ENCODE assay signal across 18 cellular contexts in genomic region chr4:97330915-97331314, GRCh38.
"Had no signal": no experiment of that assay in that cellular context is flagged by ENCODE, and none has a peak within 500 bp of the region (broad histone marks: within the 10 kb centered on the region; RNA-seq: fewer than 3 reads in every experiment).

No MANE protein-coding gene starts in this region.

- H3K79me2 ChIP-seq: parathyroid adenoma had no signal

- H3K4me3 Mint-ChIP-seq: naive B cell; nephron; stimulated activated effector memory CD8-positive, alpha-beta T cell treated with anti-CD3 and anti-CD28 coated beads, Interleukin-12 subunit alpha, Interleukin-12 subunit beta, amount 100 ng/mL, for 72 hours had no signal

- H3K27me3 Mint-ChIP-seq: naive B cell had no signal

- H3K27ac ChIP-seq: heart left ventricle, parathyroid adenoma, prostate gland, right lobe of liver, tibial artery, upper lobe of left lung, uterus had no signal

- H3K4me3 ChIP-seq: heart left ventricle, prostate gland, right lobe of liver, tibial artery, upper lobe of left lung, uterus had no signal

- H3K4me1 ChIP-seq: heart left ventricle, parathyroid adenoma, prostate gland, right lobe of liver, tibial artery, upper lobe of left lung, uterus had no signal

- DNase-seq: effector memory CD4-positive, alpha-beta T cell; heart left ventricle; hippocampal formation; left colon; mesendoderm; naive B cell; retina; right lobe of liver; stimulated activated CD4-positive, alpha-beta T cell treated with anti-CD3 and anti-CD28 coated beads, Interleukin-4, amount 100 ng/mL, for 1 hour; stimulated activated CD8-positive, alpha-beta memory T cell treated with anti-CD3 and anti-CD28 coated beads, Interleukin-4, amount 100 ng/mL, for 48 hours; stimulated activated naive CD8-positive, alpha-beta T cell treated with anti-CD3 and anti-CD28 coated beads, Interleukin-15, Interleukin-2, amounts not matched to agents 100 U/mL and 50 U/mL, for 24 hours; tibial artery; upper lobe of left lung; uterus had no signal

- H3K9ac ChIP-seq: parathyroid adenoma had no signal

- H3K9me3 ChIP-seq: prostate gland, right lobe of liver, uterus had no signal

- H2AFZ ChIP-seq: parathyroid adenoma had no signal

- H3K27me3 ChIP-seq: heart left ventricle, right lobe of liver, tibial artery, upper lobe of left lung, uterus had no signal

- H3K36me3 ChIP-seq: heart left ventricle, prostate gland, right lobe of liver, tibial artery, upper lobe of left lung, uterus had no signal

- H3K36me3 Mint-ChIP-seq: naive B cell; stimulated activated effector memory CD8-positive, alpha-beta T cell treated with anti-CD3 and anti-CD28 coated beads, Interleukin-12 subunit alpha, Interleukin-12 subunit beta, amount 100 ng/mL, for 72 hours had no signal

- H3K4me1 Mint-ChIP-seq: naive B cell; nephron; stimulated activated effector memory CD8-positive, alpha-beta T cell treated with anti-CD3 and anti-CD28 coated beads, Interleukin-12 subunit alpha, Interleukin-12 subunit beta, amount 100 ng/mL, for 72 hours had no signal

- H3K27ac Mint-ChIP-seq: naive B cell; nephron; stimulated activated effector memory CD8-positive, alpha-beta T cell treated with anti-CD3 and anti-CD28 coated beads, Interleukin-12 subunit alpha, Interleukin-12 subunit beta, amount 100 ng/mL, for 72 hours had no signal
